Comparison of ENCODE assay signal across 2 cellular contexts in the genomic region with DNA sequence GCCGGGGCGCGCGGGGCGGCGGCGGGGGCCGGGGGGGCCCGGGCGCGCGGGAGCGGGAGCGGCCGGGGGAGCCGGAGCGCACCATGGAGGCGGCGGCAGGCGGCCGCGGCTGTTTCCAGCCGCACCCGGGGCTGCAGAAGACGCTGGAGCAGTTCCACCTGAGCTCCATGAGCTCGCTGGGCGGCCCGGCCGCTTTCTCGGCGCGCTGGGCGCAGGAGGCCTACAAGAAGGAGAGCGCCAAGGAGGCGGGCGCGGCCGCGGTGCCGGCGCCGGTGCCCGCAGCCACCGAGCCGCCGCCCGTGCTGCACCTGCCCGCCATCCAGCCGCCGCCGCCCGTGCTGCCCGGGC.
TF ChIP-seq lines count a peak whose summit lies in the region.

No MANE protein-coding gene starts in this region.

TF ChIP-seq in K562, 482 proteins besides CTCF, POLR2A, EP300 and RAD21 (continues in another document):
- no peak for TF ChIP-seq FOXM1 (IDR thresholded peaks at IDR 0.05; ENCODE audit: low read depth)
- no peak for TF ChIP-seq FOXM1 (CRISPR knock-in tag; IDR thresholded peaks at IDR 0.05; ENCODE audit: low read depth)
- TF ChIP-seq, protein P1, sequence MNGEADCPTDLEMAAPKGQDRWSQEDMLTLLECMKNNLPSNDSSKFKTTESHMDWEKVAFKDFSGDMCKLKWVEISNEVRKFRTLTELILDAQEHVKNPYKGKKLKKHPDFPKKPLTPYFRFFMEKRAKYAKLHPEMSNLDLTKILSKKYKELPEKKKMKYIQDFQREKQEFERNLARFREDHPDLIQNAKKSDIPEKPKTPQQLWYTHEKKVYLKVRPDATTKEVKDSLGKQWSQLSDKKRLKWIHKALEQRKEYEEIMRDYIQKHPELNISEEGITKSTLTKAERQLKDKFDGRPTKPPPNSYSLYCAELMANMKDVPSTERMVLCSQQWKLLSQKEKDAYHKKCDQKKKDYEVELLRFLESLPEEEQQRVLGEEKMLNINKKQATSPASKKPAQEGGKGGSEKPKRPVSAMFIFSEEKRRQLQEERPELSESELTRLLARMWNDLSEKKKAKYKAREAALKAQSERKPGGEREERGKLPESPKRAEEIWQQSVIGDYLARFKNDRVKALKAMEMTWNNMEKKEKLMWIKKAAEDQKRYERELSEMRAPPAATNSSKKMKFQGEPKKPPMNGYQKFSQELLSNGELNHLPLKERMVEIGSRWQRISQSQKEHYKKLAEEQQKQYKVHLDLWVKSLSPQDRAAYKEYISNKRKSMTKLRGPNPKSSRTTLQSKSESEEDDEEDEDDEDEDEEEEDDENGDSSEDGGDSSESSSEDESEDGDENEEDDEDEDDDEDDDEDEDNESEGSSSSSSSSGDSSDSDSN (IDR thresholded peaks at IDR 0.05; ENCODE audit: borderline replicate concordance in 1 of 2, low read depth in 2 of 2, low read length in 2 of 2): peak in 1 of 2 experiments; percentile 66; a peak in 1 of 4 replicates
- TF ChIP-seq ZNF311 (CRISPR knock-in tag; IDR thresholded peaks at IDR 0.05): no peak
- TF ChIP-seq, protein P2, sequence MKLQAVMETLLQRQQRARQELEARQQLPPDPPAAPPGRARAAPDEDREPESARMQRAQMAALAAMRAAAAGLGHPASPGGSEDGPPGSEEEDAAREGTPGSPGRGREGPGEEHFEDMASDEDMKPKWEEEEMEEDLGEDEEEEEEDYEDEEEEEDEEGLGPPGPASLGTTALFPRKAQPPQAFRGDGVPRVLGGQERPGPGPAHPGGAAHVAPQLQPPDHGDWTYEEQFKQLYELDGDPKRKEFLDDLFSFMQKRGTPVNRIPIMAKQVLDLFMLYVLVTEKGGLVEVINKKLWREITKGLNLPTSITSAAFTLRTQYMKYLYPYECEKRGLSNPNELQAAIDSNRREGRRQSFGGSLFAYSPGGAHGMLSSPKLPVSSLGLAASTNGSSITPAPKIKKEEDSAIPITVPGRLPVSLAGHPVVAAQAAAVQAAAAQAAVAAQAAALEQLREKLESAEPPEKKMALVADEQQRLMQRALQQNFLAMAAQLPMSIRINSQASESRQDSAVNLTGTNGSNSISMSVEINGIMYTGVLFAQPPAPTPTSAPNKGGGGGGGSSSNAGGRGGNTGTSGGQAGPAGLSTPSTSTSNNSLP (IDR thresholded peaks at IDR 0.05; ENCODE audit: borderline replicate concordance, low read depth, low read length): no peak
- TF ChIP-seq SIN3A (IDR thresholded peaks at IDR 0.05; ENCODE audit: borderline replicate concordance in 2 of 2, control insufficient read depth in 1 of 2, low read depth in 2 of 2, low read length in 2 of 2): 0 out of 4 replicates have a peak, but pooled peaks of 1 of the 2 experiments have one; percentile 3
- no peak for TF ChIP-seq ZNF354B (CRISPR knock-in tag; IDR thresholded peaks at IDR 0.05)
- TF ChIP-seq ZNF121 (CRISPR knock-in tag; conservative IDR thresholded peaks at IDR 0.05): no peak
- TF ChIP-seq, protein P3, sequence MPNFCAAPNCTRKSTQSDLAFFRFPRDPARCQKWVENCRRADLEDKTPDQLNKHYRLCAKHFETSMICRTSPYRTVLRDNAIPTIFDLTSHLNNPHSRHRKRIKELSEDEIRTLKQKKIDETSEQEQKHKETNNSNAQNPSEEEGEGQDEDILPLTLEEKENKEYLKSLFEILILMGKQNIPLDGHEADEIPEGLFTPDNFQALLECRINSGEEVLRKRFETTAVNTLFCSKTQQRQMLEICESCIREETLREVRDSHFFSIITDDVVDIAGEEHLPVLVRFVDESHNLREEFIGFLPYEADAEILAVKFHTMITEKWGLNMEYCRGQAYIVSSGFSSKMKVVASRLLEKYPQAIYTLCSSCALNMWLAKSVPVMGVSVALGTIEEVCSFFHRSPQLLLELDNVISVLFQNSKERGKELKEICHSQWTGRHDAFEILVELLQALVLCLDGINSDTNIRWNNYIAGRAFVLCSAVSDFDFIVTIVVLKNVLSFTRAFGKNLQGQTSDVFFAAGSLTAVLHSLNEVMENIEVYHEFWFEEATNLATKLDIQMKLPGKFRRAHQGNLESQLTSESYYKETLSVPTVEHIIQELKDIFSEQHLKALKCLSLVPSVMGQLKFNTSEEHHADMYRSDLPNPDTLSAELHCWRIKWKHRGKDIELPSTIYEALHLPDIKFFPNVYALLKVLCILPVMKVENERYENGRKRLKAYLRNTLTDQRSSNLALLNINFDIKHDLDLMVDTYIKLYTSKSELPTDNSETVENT (CRISPR knock-in tag; IDR thresholded peaks at IDR 0.05): peak; percentile 70; the same call in 1 of the 2 replicates
- peak in 1 of 2 experiments; percentile 45; a peak in 1 of 4 replicates for TF ChIP-seq NONO (IDR thresholded peaks at IDR 0.05; ENCODE audit: low read depth in 2 of 2, low read length in 1 of 2)
- no peak for TF ChIP-seq CHD4 (IDR thresholded peaks at IDR 0.05; ENCODE audit: insufficient read depth, insufficient replicate concordance, low read depth, low read length, poor library complexity, severe bottlenecking)
- TF ChIP-seq, protein P4, sequence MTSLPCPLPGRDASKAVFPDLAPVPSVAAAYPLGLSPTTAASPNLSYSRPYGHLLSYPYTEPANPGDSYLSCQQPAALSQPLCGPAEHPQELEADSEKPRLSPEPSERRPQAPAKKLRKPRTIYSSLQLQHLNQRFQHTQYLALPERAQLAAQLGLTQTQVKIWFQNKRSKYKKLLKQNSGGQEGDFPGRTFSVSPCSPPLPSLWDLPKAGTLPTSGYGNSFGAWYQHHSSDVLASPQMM (CRISPR knock-in tag; IDR thresholded peaks at IDR 0.05): no peak
- TF ChIP-seq MTA3 (IDR thresholded peaks at IDR 0.05; ENCODE audit: borderline replicate concordance): no peak
- TF ChIP-seq PRMT5 (CRISPR knock-in tag; IDR thresholded peaks at IDR 0.05): no peak
- TF ChIP-seq ZNF79 (CRISPR knock-in tag; IDR thresholded peaks at IDR 0.05; ENCODE audit: low read depth): no peak

TF ChIP-seq in liver, 16 proteins besides CTCF, POLR2A, EP300 and RAD21:
- no peak for TF ChIP-seq JUND (IDR thresholded peaks at IDR 0.05)
